In genomic region chr21:18204931-18205330, GRCh38 we compare ENCODE assay signal across 19 cellular contexts. TPM values are rescaled to one million over a fixed set of nuclear protein-coding genes. Genes with fewer than 3 reads are reported as not detected.
DNase-seq lines count a peak whose midpoint lies in the region; ATAC-seq and TF ChIP-seq lines count a peak whose summit lies in the region.
"Had no signal": no experiment of that assay in that cellular context is flagged by ENCODE, and none has a peak within 500 bp of the region (broad histone marks: within the 10 kb centered on the region; RNA-seq: fewer than 3 reads in every experiment).

No MANE protein-coding gene starts in this region.

- H3K36me3 Mint-ChIP-seq in natural killer cell, result no peaks in the 10 kb centered on the region
- peaks cover 10% of the 10 kb centered on the region for H3K36me3 Mint-ChIP-seq in natural killer cell treated with Interleukin-12 subunit alpha and Interleukin-12 subunit beta and Interleukin-15 and Interleukin-18, amount 100 ng/mL, for 72 hours
- H3K36me3 Mint-ChIP-seq in WTC11, result no peaks in the 10 kb centered on the region
- H3K36me3 Mint-ChIP-seq in activated CD4-positive, alpha-beta memory T cell treated with anti-CD3 and anti-CD28 coated beads for 36 hours, result no peaks in the 10 kb centered on the region

- H3K4me1 Mint-ChIP-seq in natural killer cell (no peaks in the 10 kb centered on the region), WTC11 (no peaks in the 10 kb centered on the region)
- H3K4me1 Mint-ChIP-seq in natural killer cell treated with Interleukin-12 subunit alpha and Interleukin-12 subunit beta and Interleukin-15 and Interleukin-18, amount 100 ng/mL, for 72 hours (ENCODE audit: low read depth in 2 of 2), result no peaks in the 10 kb centered on the region
- H3K4me1 Mint-ChIP-seq in activated CD4-positive, alpha-beta memory T cell treated with anti-CD3 and anti-CD28 coated beads for 36 hours (ENCODE audit: low read depth), result no peaks in the 10 kb centered on the region

- H3K9me3 Mint-ChIP-seq in natural killer cell (no peaks in the 10 kb centered on the region), WTC11 (peaks cover 7% of the 10 kb centered on the region)
- no peaks in the 10 kb centered on the region for H3K9me3 Mint-ChIP-seq in natural killer cell treated with Interleukin-12 subunit alpha and Interleukin-12 subunit beta and Interleukin-15 and Interleukin-18, amount 100 ng/mL, for 72 hours
- peaks cover 20% of the 10 kb centered on the region for H3K9me3 Mint-ChIP-seq in activated CD4-positive, alpha-beta memory T cell treated with anti-CD3 and anti-CD28 coated beads for 36 hours

- no peak for ATAC-seq in natural killer cell
- no peak for ATAC-seq in natural killer cell treated with Interleukin-12 subunit alpha and Interleukin-12 subunit beta and Interleukin-15 and Interleukin-18, amount 100 ng/mL, for 72 hours
- ATAC-seq in WTC11, result peak; percentile 62
- no peak for ATAC-seq in HG02610 (IDR thresholded peaks at IDR 0.05; ENCODE audit: unreplicated experiment)
- no peak for ATAC-seq in HG03439 (IDR thresholded peaks at IDR 0.05; ENCODE audit: unreplicated experiment)
- ATAC-seq: gastroesophageal sphincter, pancreas had no signal

- peak; percentile 33 for TF ChIP-seq CTCF in natural killer cell (IDR thresholded peaks at IDR 0.05)
- no peak for TF ChIP-seq CTCF in WTC11 (IDR thresholded peaks at IDR 0.05)

- H3K27me3 Mint-ChIP-seq in natural killer cell (ENCODE audit: low read depth in 2 of 2) (peaks cover 0 to 4% of the 10 kb centered on the region in 2 donors), WTC11 (ENCODE audit: low read depth) (no peaks in the 10 kb centered on the region)
- peaks cover 0 to 2% of the 10 kb centered on the region in 2 donors for H3K27me3 Mint-ChIP-seq in natural killer cell treated with Interleukin-12 subunit alpha and Interleukin-12 subunit beta and Interleukin-15 and Interleukin-18, amount 100 ng/mL, for 72 hours
- no peaks in the 10 kb centered on the region for H3K27me3 Mint-ChIP-seq in activated CD4-positive, alpha-beta memory T cell treated with anti-CD3 and anti-CD28 coated beads for 36 hours

- intact Hi-C loops in natural killer cell (cut with micrococcal nuclease), result loop anchor here (1.0 kb wide), 1 partner anchor 164 kb away; no protein-coding TSS in a partner anchor
- intact Hi-C loops in activated CD4-positive, alpha-beta memory T cell treated with anti-CD3 and anti-CD28 coated beads for 36 hours (cut with micrococcal nuclease), result no loop called here

- DNase-seq in natural killer cell (no peak), NCI-H1105 (lab: John Stamatoyannopoulos, UW) (peak; percentile 3), WTC11 (ENCODE audit: low spot score) (no peak)
- DNase-seq in natural killer cell treated with Interleukin-12 subunit alpha and Interleukin-12 subunit beta and Interleukin-15 and Interleukin-18, amount 100 ng/mL, for 72 hours (ENCODE audit: low spot score), result no peak
- no peak for DNase-seq in activated CD4-positive, alpha-beta T cell treated with anti-CD3 and anti-CD28 coated beads, Interleukin-2, amount 50 U/mL, for 4 hours
- no peak for DNase-seq in activated CD4-positive, alpha-beta memory T cell treated with anti-CD3 and anti-CD28 coated beads for 36 hours
- DNase-seq: activated effector memory CD4-positive, alpha-beta T cell treated with Interleukin-2 at 50 U/mL for 16 hours; dermis blood vessel endothelial cell; NCI-H2029; NCI-H510A; pancreas; SIG-M5; stimulated activated CD4-positive, alpha-beta T cell treated with anti-CD3 and anti-CD28 coated beads, Interleukin-2, amount 100 ng/mL, for 48 hours had no signal

- H3K4me3 Mint-ChIP-seq in natural killer cell (no peak overlapping the region), WTC11 (no peak overlapping the region)
- no peak overlapping the region for H3K4me3 Mint-ChIP-seq in natural killer cell treated with Interleukin-12 subunit alpha and Interleukin-12 subunit beta and Interleukin-15 and Interleukin-18, amount 100 ng/mL, for 72 hours
- no peak overlapping the region for H3K4me3 Mint-ChIP-seq in activated CD4-positive, alpha-beta memory T cell treated with anti-CD3 and anti-CD28 coated beads for 36 hours

- no peak overlapping the region for H3K27ac Mint-ChIP-seq in natural killer cell
- no peak overlapping the region for H3K27ac Mint-ChIP-seq in natural killer cell treated with Interleukin-12 subunit alpha and Interleukin-12 subunit beta and Interleukin-15 and Interleukin-18, amount 100 ng/mL, for 72 hours
- no peak overlapping the region for H3K27ac Mint-ChIP-seq in WTC11
- H3K27ac Mint-ChIP-seq in activated CD4-positive, alpha-beta memory T cell treated with anti-CD3 and anti-CD28 coated beads for 36 hours, result no peak overlapping the region

- POLR2A ChIA-PET in WTC11 (lab: Charles Lee), result no interaction called here
- POLR2A ChIA-PET in activated CD4-positive, alpha-beta memory T cell treated with anti-CD3 and anti-CD28 coated beads for 36 hours (lab: Charles Lee), result no interaction called here

- CTCF ChIA-PET in WTC11 (lab: Charles Lee), result interaction anchor here (0.6 to 1.7 kb wide), 6 partner anchors 39 to 279 kb away, joined by 3 to 26 read pairs (median 4); no protein-coding TSS in a partner anchor
- CTCF ChIA-PET in activated CD4-positive, alpha-beta memory T cell treated with anti-CD3 and anti-CD28 coated beads for 36 hours (lab: Charles Lee), result interaction anchor here (1.1 kb wide), 1 partner anchor 164 kb away, joined by 3 read pairs; no protein-coding TSS in a partner anchor

TF ChIP-seq in WTC11, 78 proteins besides CTCF, POLR2A, EP300 and RAD21:
- no peak for TF ChIP-seq TEAD1 (CRISPR knock-in tag; IDR thresholded peaks at IDR 0.05)
- TF ChIP-seq ZNF532 (CRISPR knock-in tag; IDR thresholded peaks at IDR 0.05; ENCODE audit: borderline replicate concordance), result no peak
- TF ChIP-seq GABPB1 (CRISPR knock-in tag; IDR thresholded peaks at IDR 0.05), result no peak
- TF ChIP-seq JUN (CRISPR knock-in tag; IDR thresholded peaks at IDR 0.05), result no peak
- no peak for TF ChIP-seq ZNF121 (CRISPR knock-in tag; IDR thresholded peaks at IDR 0.05)

RNA-seq across cellular contexts. Expression of gene CHODL, which starts 39.7 kb away (rescaled TPM):
- total RNA-seq in natural killer cell (under 1 TPM in 2 of 3 donors, not detected in 1; 0.14 to 0.70 TPM), WTC11 (2021) (0.92 to 3.1 TPM (median 1.2 TPM) in 3 replicates)
- under 1 TPM in 1 of 2 donors, not detected in 1; 0.26 TPM for total RNA-seq in natural killer cell treated with Interleukin-12 subunit alpha and Interleukin-12 subunit beta and Interleukin-15 and Interleukin-18, amount 100 ng/mL, for 72 hours
- total RNA-seq in activated CD4-positive, alpha-beta memory T cell treated with anti-CD3 and anti-CD28 coated beads for 36 hours, result not detected
- total RNA-seq: bronchial epithelial cell; dermis blood vessel endothelial cell; LHCN-M2; T-helper 2 cell treated with Interferon-gamma antibody and Interleukin-4, amounts not matched to agents 100 ng/mL and 5 ng/mL, for 36 hours had no signal
